ENCODE assay signal across 8 cellular contexts in genomic region chr6:157982297-157982579, GRCh38. TPM values are rescaled to one million over a fixed set of nuclear protein-coding genes. Genes with fewer than 3 reads are reported as not detected.
DNase-seq lines count a peak whose midpoint lies in the region; ATAC-seq and TF ChIP-seq lines count a peak whose summit lies in the region.

No MANE protein-coding gene starts in this region.

- H3K9me3 Mint-ChIP-seq in type B pancreatic cell = no peaks in the 10 kb centered on the region

- H3K27me3 Mint-ChIP-seq in type B pancreatic cell = peaks cover 9% of the 10 kb centered on the region

- ATAC-seq in GM19023 (IDR thresholded peaks at IDR 0.05; ENCODE audit: unreplicated experiment) = peak; percentile 36
- ATAC-seq in HG03354 (IDR thresholded peaks at IDR 0.05; ENCODE audit: poor library complexity, severe bottlenecking, unreplicated experiment) = peak; percentile 38

- no peaks in the 10 kb centered on the region for H3K9me3 ChIP-seq in effector memory CD4-positive, alpha-beta T cell (ENCODE audit: control insufficient read depth, low read length)
- no peaks in the 10 kb centered on the region for H3K9me3 ChIP-seq in mononuclear cell (ENCODE audit: low read depth, low read length)

- TF ChIP-seq CTCF in type B pancreatic cell (conservative IDR thresholded peaks at IDR 0.05) = no peak

- H3K4me3 Mint-ChIP-seq in type B pancreatic cell = peak overlapping the region; percentile 92

- no peaks in the 10 kb centered on the region for H3K27me3 ChIP-seq in effector memory CD4-positive, alpha-beta T cell (replicated peaks; ENCODE audit: control insufficient read depth, insufficient read depth, low read length, poor library complexity, severe bottlenecking)
- H3K27me3 ChIP-seq in mononuclear cell (ENCODE audit: insufficient read depth, low read length) = peaks cover 7% of the 10 kb centered on the region

- no peaks in the 10 kb centered on the region for H3K36me3 Mint-ChIP-seq in type B pancreatic cell

- peak overlapping the region; percentile 73 for H3K27ac ChIP-seq in effector memory CD4-positive, alpha-beta T cell (ENCODE audit: insufficient read depth, low read length, poor library complexity, severe bottlenecking)

- peak overlapping the region; percentile 97 for H3K4me3 ChIP-seq in effector memory CD4-positive, alpha-beta T cell (ENCODE audit: insufficient read depth, low read depth, low read length, poor library complexity, severe bottlenecking)
- H3K4me3 ChIP-seq in mononuclear cell (ENCODE audit: low read length) = peak overlapping the region; percentile 63

- H3K36me3 ChIP-seq in effector memory CD4-positive, alpha-beta T cell (ENCODE audit: control insufficient read depth, insufficient read depth, low read length) = no peaks in the 10 kb centered on the region

- DNase-seq in AG20443 (ENCODE audit: low spot score) (peak; percentile 48), T-helper 1 cell (peak in 3 of 5 donors; percentile 19 to 29 (median 26)), type B pancreatic cell (ENCODE audit: extremely low spot score, unreplicated experiment) (no peak), CD1c-positive myeloid dendritic cell (ENCODE audit: extremely low spot score) (no peak)
- DNase-seq in effector memory CD4-positive, alpha-beta T cell = peak in 1 of 3 donors; percentile 11

- H3K4me1 ChIP-seq in effector memory CD4-positive, alpha-beta T cell (ENCODE audit: control insufficient read depth, insufficient read depth, low read length, poor library complexity, severe bottlenecking) = peaks cover 27% of the 10 kb centered on the region
- H3K4me1 ChIP-seq in mononuclear cell (ENCODE audit: insufficient read depth, low read length) = peaks cover 52% of the 10 kb centered on the region

- H3K4me1 Mint-ChIP-seq in type B pancreatic cell (ENCODE audit: unreplicated experiment) = peaks cover 23% of the 10 kb centered on the region

- H3K27ac Mint-ChIP-seq in type B pancreatic cell = peak overlapping the region; percentile 30

RNA-seq across cellular contexts. Expression of gene SYNJ2, which starts 0.6 kb away (rescaled TPM):
- total RNA-seq in mononuclear cell = 19.2 TPM
- 17.0 and 31.2 TPM in 2 replicates for total RNA-seq in type B pancreatic cell (ENCODE audit: low replicate concordance)

Comparison
In these comparisons a context has a peak if more than half of its experiments do, and no peak if none do; other contexts are left out.
1. DNase-seq: peak in AG20443 (single experiment) and T-helper 1 cell (3 of 5); none in type B pancreatic cell (single experiment) and CD1c-positive myeloid dendritic cell (single experiment).